In the genomic region with DNA sequence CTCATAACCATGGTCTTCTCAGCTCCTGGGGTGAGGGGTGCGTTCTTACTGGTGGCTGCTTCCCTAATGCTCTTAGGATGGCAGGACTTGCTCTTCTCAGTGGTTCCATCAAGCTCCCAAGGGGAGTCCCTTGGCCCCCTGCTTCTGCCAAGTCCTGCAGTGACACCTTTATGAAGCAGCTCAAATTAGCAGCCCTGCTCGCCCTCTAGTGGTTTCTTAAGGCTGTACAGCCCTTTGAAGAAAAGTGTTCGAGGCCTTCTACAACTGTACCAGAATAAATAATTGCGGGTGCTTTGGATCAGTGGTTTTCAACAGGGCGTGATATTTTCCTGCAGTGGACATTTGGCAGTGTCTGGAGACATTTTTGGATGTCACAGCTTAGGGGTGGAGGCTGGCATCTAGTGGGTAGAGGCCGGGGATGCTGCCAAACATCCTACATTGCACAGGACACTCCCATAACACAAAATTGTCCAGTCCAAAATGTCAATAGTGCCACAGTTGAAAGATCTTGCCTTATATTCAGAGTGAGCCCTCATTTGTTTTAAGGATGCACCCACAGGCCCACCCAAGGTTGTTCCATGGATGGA, we compare ENCODE assay signal across 8 cellular contexts.
DNase-seq lines count a peak whose midpoint lies in the region; ATAC-seq lines count a peak whose summit lies in the region.

No MANE protein-coding gene starts in this region.

- ATAC-seq in GM19395 (IDR thresholded peaks at IDR 0.05; ENCODE audit: unreplicated experiment) (peak; percentile 93), HG03439 (IDR thresholded peaks at IDR 0.05; ENCODE audit: unreplicated experiment) (no peak)

- H3K36me3 ChIP-seq in neuronal stem cell (replicated peaks in 1 of 2; ENCODE audit: control insufficient read depth in 2 of 2, insufficient read depth in 2 of 2, low read length in 2 of 2), result no peaks in the 10 kb centered on the region

- no peak overlapping the region for H3K18ac ChIP-seq in neuronal stem cell (ENCODE audit: low read length)

- H3K9me3 ChIP-seq in neuronal stem cell (replicated peaks in 1 of 2; ENCODE audit: control insufficient read depth in 2 of 2, insufficient read depth in 1 of 2, low read depth in 1 of 2, low read length in 2 of 2), result no peaks in the 10 kb centered on the region

- no peaks in the 10 kb centered on the region for H3K4me1 ChIP-seq in neuronal stem cell (ENCODE audit: control insufficient read depth in 2 of 2, insufficient read depth in 1 of 2, low read depth in 1 of 2, low read length in 2 of 2)

- peak; percentile 66 for DNase-seq in DMS53 (lab: John Stamatoyannopoulos, UW)
- DNase-seq in LoVo (ENCODE audit: low spot score), result peak; percentile 16
- peak; percentile 32 for DNase-seq in activated CD4-positive, CD25-positive, alpha-beta regulatory T cell treated with anti-CD3 and anti-CD28 coated beads, Interleukin-2, amount 50 U/mL, for 72 hours
- DNase-seq in effector CD4-positive, alpha-beta T cell, result peak; percentile 34
- DNase-seq in neuronal stem cell (ENCODE audit: low spot score), result peak; percentile 12
- no peak for DNase-seq in amniotic stem cell (lab: John Stamatoyannopoulos, UW)

- no peak overlapping the region for H2BK5ac ChIP-seq in neuronal stem cell (ENCODE audit: low read length)

- H2BK15ac ChIP-seq in neuronal stem cell (ENCODE audit: low read length), result no peak overlapping the region

- WGBS in neuronal stem cell (ENCODE audit: extremely low coverage in 2 of 2, insufficient read length in 2 of 2, insufficient replicate concordance in 1 of 2), 2 donors, result no CpG with 5 or more reads among the region's 6 CpGs

- no peak overlapping the region for H3K23ac ChIP-seq in neuronal stem cell (ENCODE audit: low read depth, low read length, poor library complexity)

- no peak overlapping the region for H3K27ac ChIP-seq in neuronal stem cell (replicated peaks; ENCODE audit: low read length)

- H3K79me1 ChIP-seq in neuronal stem cell (ENCODE audit: low read depth, low read length), result no peaks in the 10 kb centered on the region

- no peak overlapping the region for H3K9ac ChIP-seq in neuronal stem cell (ENCODE audit: low read depth, low read length, poor library complexity)

- no peak overlapping the region for H2AK5ac ChIP-seq in neuronal stem cell (ENCODE audit: low read depth, low read length)

- H3K4me2 ChIP-seq in neuronal stem cell (ENCODE audit: insufficient read depth, low read length, poor library complexity, severe bottlenecking), result no peak overlapping the region

- H2BK12ac ChIP-seq in neuronal stem cell (ENCODE audit: low read length), result no peak overlapping the region

- H4K91ac ChIP-seq in neuronal stem cell (ENCODE audit: low read depth, low read length, poor library complexity), result no peak overlapping the region

- no peak overlapping the region for H3K14ac ChIP-seq in neuronal stem cell (ENCODE audit: low read length)

- no peak overlapping the region for H4K8ac ChIP-seq in neuronal stem cell (ENCODE audit: low read depth, low read length)

- no peak overlapping the region for H3K4me3 ChIP-seq in neuronal stem cell (ENCODE audit: low read length in 2 of 2)

- no peak overlapping the region for H3K4ac ChIP-seq in neuronal stem cell (ENCODE audit: low read length)

- H2BK120ac ChIP-seq in neuronal stem cell (ENCODE audit: low read depth, low read length), result no peak overlapping the region

- peak overlapping the region; percentile 33 for H2AFZ ChIP-seq in neuronal stem cell (ENCODE audit: low read length)

- H3K27me3 ChIP-seq in neuronal stem cell (ENCODE audit: control insufficient read depth in 3 of 3, insufficient read depth in 3 of 3, low read depth in 1 of 3, low read length in 3 of 3), result peaks cover 0 to 2% (median 0%) of the 10 kb centered on the region in 3 experiments
